ENCODE assay signal across 16 cellular contexts in the genomic region with DNA sequence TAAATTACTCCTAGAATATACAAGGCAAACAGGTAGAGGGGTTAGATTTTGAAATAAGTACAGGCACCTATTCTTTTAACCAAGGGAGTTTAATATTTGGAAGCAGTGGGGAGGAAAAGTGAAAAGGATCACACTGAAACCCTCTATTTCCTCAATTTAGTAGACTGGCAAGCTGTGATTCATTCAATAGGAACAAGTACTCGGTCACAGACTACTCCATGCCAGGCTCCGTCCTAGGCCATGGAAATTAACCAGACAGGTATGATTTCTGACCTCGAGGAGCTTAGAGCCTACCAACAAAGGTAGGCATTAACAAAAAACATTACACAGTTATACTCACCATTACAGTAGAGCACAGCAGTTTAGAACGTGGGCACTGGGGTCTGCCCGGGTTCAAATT. TPM values are rescaled to one million over a fixed set of nuclear protein-coding genes. Genes with fewer than 3 reads are reported as not detected.
DNase-seq lines count a peak whose midpoint lies in the region; ATAC-seq and TF ChIP-seq lines count a peak whose summit lies in the region.
"Had no signal": no experiment of that assay in that cellular context is flagged by ENCODE, and none has a peak within 500 bp of the region (broad histone marks: within the 10 kb centered on the region; RNA-seq: fewer than 3 reads in every experiment).

No MANE protein-coding gene starts in this region.

- DNase-seq in caudate nucleus (lab: John Stamatoyannopoulos, UW) (no peak), neural progenitor cell (ENCODE audit: low spot score) (no peak), COLO668 (lab: John Stamatoyannopoulos, UW; ENCODE audit: unreplicated experiment) (no peak), mesenchymal stem cell (no peak), GM23248 (no peak)
- DNase-seq: CD8-positive, alpha-beta T cell; DMS53; GF-D8; GOT3; H9 had no signal

- no peak overlapping the region for H3K4me3 ChIP-seq in neural progenitor cell
- no peak overlapping the region for H3K4me3 ChIP-seq in mesenchymal stem cell (ENCODE audit: insufficient read depth in 1 of 2, low read depth in 1 of 2, low read length in 2 of 2)
- no peak overlapping the region for H3K4me3 ChIP-seq in GM23248
- H3K4me3 ChIP-seq: A549 had no signal

- H3K79me2 ChIP-seq in neural progenitor cell (ENCODE audit: low read depth) (peaks cover 99% of the 10 kb centered on the region), GM23248 (ENCODE audit: insufficient read depth) (peaks cover 91% of the 10 kb centered on the region)

- H3F3A ChIP-seq in neural progenitor cell (ENCODE audit: low read depth) (peaks cover 16% of the 10 kb centered on the region), GM23248 (ENCODE audit: insufficient read depth) (peaks cover 30% of the 10 kb centered on the region)

- no peak overlapping the region for H4K8ac ChIP-seq in mesenchymal stem cell (ENCODE audit: low read length)

- H2BK5ac ChIP-seq in mesenchymal stem cell (ENCODE audit: low read depth, low read length, poor library complexity, severe bottlenecking) = no peak overlapping the region

- no peak overlapping the region for H2BK120ac ChIP-seq in mesenchymal stem cell (ENCODE audit: low read depth, low read length)

- no peak overlapping the region for H2BK12ac ChIP-seq in mesenchymal stem cell (ENCODE audit: low read length in 2 of 2)

- H2AK5ac ChIP-seq in mesenchymal stem cell (ENCODE audit: low read length, severe bottlenecking) = no peak overlapping the region

- H3K27me3 Mint-ChIP-seq in neural progenitor cell (ENCODE audit: insufficient read depth, low read depth) = no peaks in the 10 kb centered on the region

- H2AFZ ChIP-seq in neural progenitor cell (replicated peaks) = no peak overlapping the region
- no peak overlapping the region for H2AFZ ChIP-seq in mesenchymal stem cell (ENCODE audit: low read depth, low read length)
- no peak overlapping the region for H2AFZ ChIP-seq in GM23248

- H3K27me3 ChIP-seq in layer of hippocampus (ENCODE audit: control insufficient read depth, insufficient read depth, low read length) = no peaks in the 10 kb centered on the region
- H3K27me3 ChIP-seq in neural progenitor cell = no peaks in the 10 kb centered on the region
- no peaks in the 10 kb centered on the region for H3K27me3 ChIP-seq in mesenchymal stem cell (ENCODE audit: control insufficient read depth in 1 of 2, insufficient read depth in 1 of 2, low read length in 2 of 2)
- no peaks in the 10 kb centered on the region for H3K27me3 ChIP-seq in GM23248 (replicated peaks; ENCODE audit: insufficient read depth)

- H3K23ac ChIP-seq in mesenchymal stem cell (ENCODE audit: low read length in 2 of 2) = no peak overlapping the region

- WGBS in mesenchymal stem cell = 93% methylated on average over 5 of the region's 5 CpGs
- 90 to 91% methylated on average over 5 of the region's 5 CpGs for WGBS in GM23248 (ENCODE audit: low coverage in 1 of 2, low lambda C conversion rate in 2 of 2, missing lambda C conversion rate in 2 of 2), 2 experiments

- H3K4me2 ChIP-seq in neural progenitor cell (no peak overlapping the region), mesenchymal stem cell (ENCODE audit: low read length, poor library complexity, severe bottlenecking) (no peak overlapping the region), GM23248 (ENCODE audit: unreplicated experiment) (no peak overlapping the region)
- H3K4me2 ChIP-seq: A549 had no signal

- no peak overlapping the region for H3K4me3 Mint-ChIP-seq in neural progenitor cell
- H3K4me3 Mint-ChIP-seq: CD14-positive monocyte; CD8-positive, alpha-beta T cell; H9 had no signal

- ATAC-seq in HG02610 (IDR thresholded peaks at IDR 0.05; ENCODE audit: unreplicated experiment) = no peak
- ATAC-seq: A549; CD8-positive, alpha-beta T cell; HepG2 had no signal

- peaks cover 28% of the 10 kb centered on the region for H3K4me1 Mint-ChIP-seq in neural progenitor cell

- H4K20me1 ChIP-seq in neural progenitor cell (ENCODE audit: low read depth) (peaks cover 59% of the 10 kb centered on the region), GM23248 (ENCODE audit: insufficient read depth) (peaks cover 4% of the 10 kb centered on the region)

- H4K91ac ChIP-seq in mesenchymal stem cell (ENCODE audit: low read length) = no peak overlapping the region

- H3K27ac ChIP-seq in caudate nucleus (ENCODE audit: low read depth, low read length) (peak overlapping the region; percentile 87), layer of hippocampus (ENCODE audit: low read depth, low read length) (peak overlapping the region; percentile 69), neural progenitor cell (no peak overlapping the region), temporal lobe (ENCODE audit: low read depth, low read length) (peak overlapping the region; percentile 87), mesenchymal stem cell (ENCODE audit: low read length, poor library complexity, severe bottlenecking) (no peak overlapping the region), GM23248 (no peak overlapping the region)
- H3K27ac ChIP-seq: A549 had no signal

- H3K36me3 Mint-ChIP-seq in neural progenitor cell = peaks cover 2% of the 10 kb centered on the region

- H3K27ac Mint-ChIP-seq in neural progenitor cell = peak overlapping the region; percentile 55
- H3K27ac Mint-ChIP-seq: CD8-positive, alpha-beta T cell had no signal

- TF ChIP-seq CTCF in neural progenitor cell (IDR thresholded peaks at IDR 0.05) = no peak

- in situ Hi-C loops in GM23248 (cut with MboI) = no loop called here

- H3K4me1 ChIP-seq in neural progenitor cell = peaks cover 22% of the 10 kb centered on the region
- H3K4me1 ChIP-seq in mesenchymal stem cell (ENCODE audit: control insufficient read depth, insufficient read depth, low read depth, low read length) = no peaks in the 10 kb centered on the region
- peaks cover 16% of the 10 kb centered on the region for H3K4me1 ChIP-seq in GM23248 (ENCODE audit: insufficient read depth)

- no peak overlapping the region for H3K14ac ChIP-seq in mesenchymal stem cell (ENCODE audit: low read length in 2 of 2)

- H3K4ac ChIP-seq in mesenchymal stem cell (ENCODE audit: low read depth in 1 of 2, low read length in 2 of 2) = no peak overlapping the region

- H3K9ac ChIP-seq in neural progenitor cell (no peak overlapping the region), mesenchymal stem cell (ENCODE audit: low read length) (no peak overlapping the region), GM23248 (no peak overlapping the region)

- H2BK15ac ChIP-seq in mesenchymal stem cell (ENCODE audit: low read depth, poor library complexity, severe bottlenecking) = no peak overlapping the region

- peaks cover 23% of the 10 kb centered on the region for H3K79me1 ChIP-seq in mesenchymal stem cell (replicated peaks; ENCODE audit: low read length, poor library complexity, severe bottlenecking)

- H3K9me2 ChIP-seq in GM23248 (ENCODE audit: insufficient read depth) = no peaks in the 10 kb centered on the region

- H3K36me3 ChIP-seq in neural progenitor cell (no peaks in the 10 kb centered on the region), mesenchymal stem cell (ENCODE audit: control insufficient read depth in 1 of 2, insufficient read depth in 2 of 2, low read depth in 1 of 2, low read length in 2 of 2) (no peaks in the 10 kb centered on the region), GM23248 (ENCODE audit: low read depth) (no peaks in the 10 kb centered on the region)

- no peak overlapping the region for H3K18ac ChIP-seq in mesenchymal stem cell (ENCODE audit: low read depth in 1 of 2, low read length in 2 of 2)

- H3K9me3 ChIP-seq in neural progenitor cell (ENCODE audit: low read depth) (no peaks in the 10 kb centered on the region), mesenchymal stem cell (ENCODE audit: control insufficient read depth, low read length) (no peaks in the 10 kb centered on the region), GM23248 (ENCODE audit: low read depth) (no peaks in the 10 kb centered on the region)
- H3K9me3 ChIP-seq: A549 had no signal

- no peaks in the 10 kb centered on the region for H3K9me3 Mint-ChIP-seq in neural progenitor cell
- H3K9me3 Mint-ChIP-seq: CD14-positive monocyte; CD8-positive, alpha-beta T cell; H9 had no signal

RNA-seq across cellular contexts. Expression of gene SIK3, which starts 40.9 kb away (rescaled TPM):
- total RNA-seq in neural progenitor cell (ENCODE audit: low replicate concordance) = 19.7 and 24.4 TPM in 2 replicates
- total RNA-seq in temporal lobe = 21.6 TPM
- 8.4 TPM for polyA plus RNA-seq in mesenchymal stem cell (2013, experiment 1 of 2)
- 8.2 TPM for polyA plus RNA-seq in mesenchymal stem cell (2013, experiment 2 of 2)
- 13.3 and 15.5 TPM in 2 replicates for total RNA-seq in GM23248 (2014; rRNA removed; shearing (Covaris generic))
- 3.9 and 4.2 TPM in 2 replicates for polyA plus RNA-seq in GM23248 (2016; fragmentation: Nextera tagmentation; extraction: Ambion mirVana)

Comparison
In these comparisons a context has a peak if more than half of its experiments do, and no peak if none do; other contexts are left out.
1. H3K27ac ChIP-seq: peak in caudate nucleus (single experiment), layer of hippocampus (single experiment) and temporal lobe (single experiment); none in neural progenitor cell (single experiment), mesenchymal stem cell (single experiment) and GM23248 (single experiment).